In the genomic region with DNA sequence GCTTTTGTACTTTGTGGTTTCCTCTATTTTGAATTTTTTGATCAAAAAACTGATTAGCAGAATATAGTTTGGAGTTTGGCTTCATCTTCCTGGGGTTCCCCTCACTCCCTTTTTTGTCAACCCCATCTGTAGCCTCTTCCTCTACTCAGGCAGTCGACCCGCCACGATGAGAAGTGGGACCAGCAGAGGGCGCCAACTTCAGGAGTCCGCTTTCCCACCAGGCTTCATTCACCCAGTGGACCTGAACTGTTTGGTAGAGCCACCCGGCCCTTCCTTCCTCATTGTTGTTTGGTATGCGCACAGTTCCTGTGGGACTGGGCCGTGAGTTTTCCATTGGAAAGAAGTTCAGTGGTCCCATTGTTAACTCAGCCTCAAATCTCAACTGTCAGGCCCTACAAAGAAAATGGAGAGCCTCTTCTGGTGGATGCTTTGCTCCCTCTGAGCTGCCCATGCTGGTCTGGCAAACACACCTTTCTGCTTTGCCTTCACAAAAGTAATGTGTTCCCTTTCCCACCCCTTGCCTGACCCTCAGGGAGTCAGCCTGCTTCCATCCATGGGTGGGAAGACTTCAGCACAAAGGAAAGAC, we compare ENCODE assay signal across 8 cellular contexts. TPM values are rescaled to one million over a fixed set of nuclear protein-coding genes. Genes with fewer than 3 reads are reported as not detected.
DNase-seq lines count a peak whose midpoint lies in the region; ATAC-seq and TF ChIP-seq lines count a peak whose summit lies in the region.

No MANE protein-coding gene starts in this region.

- peak overlapping the region; percentile 54 for H3K27ac Mint-ChIP-seq in central memory CD8-positive, alpha-beta T cell (ENCODE audit: low read depth)

- no peaks in the 10 kb centered on the region for H3K9me3 Mint-ChIP-seq in central memory CD8-positive, alpha-beta T cell

- peak; percentile 66 for TF ChIP-seq CTCF in LNCaP clone FGC (IDR thresholded peaks at IDR 0.05; ENCODE audit: control insufficient read depth, extremely low read depth, insufficient read depth)
- no peak for TF ChIP-seq CTCF in lower leg skin (IDR thresholded peaks at IDR 0.05)

- H3K27me3 Mint-ChIP-seq in central memory CD8-positive, alpha-beta T cell: no peaks in the 10 kb centered on the region

- ATAC-seq in central memory CD8-positive, alpha-beta T cell (replicated peaks; ENCODE audit: extremely low read depth, poor library complexity, severe bottlenecking): peak; percentile 70
- no peak for ATAC-seq in HG03457 (IDR thresholded peaks at IDR 0.05; ENCODE audit: unreplicated experiment)

- H3K4me3 Mint-ChIP-seq in central memory CD8-positive, alpha-beta T cell: no peak overlapping the region

- 34 to 39% methylated on average over 8 of the region's 8 CpGs for WGBS in lower leg skin, 2 donors

- no peak for TF ChIP-seq POLR2A in lower leg skin (IDR thresholded peaks at IDR 0.05)

- peaks cover 85% of the 10 kb centered on the region for H3K36me3 Mint-ChIP-seq in central memory CD8-positive, alpha-beta T cell (ENCODE audit: insufficient read depth)

- DNase-seq in ELR (ENCODE audit: low read depth): peak; percentile 67
- no peak for DNase-seq in LNCaP clone FGC (ENCODE audit: low read depth)
- peak; percentile 62 to 74 for DNase-seq in activated CD4-positive, alpha-beta T cell treated with anti-CD3 and anti-CD28 coated beads for 24 hours (ENCODE audit: low read depth in 2 of 2)
- peak; percentile 58 to 75 for DNase-seq in central memory CD8-positive, alpha-beta T cell (ENCODE audit: low spot score in 2 of 2)
- peak; percentile 49 to 94 for DNase-seq in lower leg skin (ENCODE audit: low spot score in 2 of 2)
- DNase-seq in stimulated activated CD4-positive, alpha-beta T cell treated with anti-CD3 and anti-CD28 coated beads, TNF-alpha, amount 100 ng/mL, for 48 hours (ENCODE audit: low read depth in 3 of 3): peak; percentile 68 to 73 (median 70)
- no peak for DNase-seq in SKM-1 (lab: John Stamatoyannopoulos, UW; ENCODE audit: unreplicated experiment)

- intact Hi-C loops in lower leg skin (cut with DNase I; ENCODE audit: low total_unique reads): no loop called here

- H3K4me1 Mint-ChIP-seq in central memory CD8-positive, alpha-beta T cell: peaks cover 55% of the 10 kb centered on the region

- no peak overlapping the region for H3K4me3 ChIP-seq in LNCaP clone FGC (ENCODE audit: low read depth, low read length)
- no peak overlapping the region for H3K4me3 ChIP-seq in lower leg skin (ENCODE audit: low read depth, poor library complexity, severe bottlenecking)

RNA-seq across cellular contexts. Expression of gene TMBIM6, which starts 21.7 kb away (rescaled TPM):
- total RNA-seq in lower leg skin: 100 to 1,000 TPM; 238 to 407 (median 319) TPM

RNA-seq across cellular contexts. Expression of gene FMNL3, which starts 55.9 kb away (rescaled TPM):
- total RNA-seq in lower leg skin: 10 to 100 TPM in 1 of 4 donors, 1 to 10 TPM in 3; 4.3 to 12.5 (median 6.9) TPM

Comparison
In these comparisons a context has a peak if more than half of its experiments do, and no peak if none do; other contexts are left out.
1. DNase-seq: peak in ELR (single experiment), activated CD4-positive, alpha-beta T cell treated with anti-CD3 and anti-CD28 coated beads for 24 hours (2 of 2), central memory CD8-positive, alpha-beta T cell (2 of 2), lower leg skin (2 of 2) and stimulated activated CD4-positive, alpha-beta T cell treated with anti-CD3 and anti-CD28 coated beads, TNF-alpha, amount 100 ng/mL, for 48 hours (3 of 3); none in LNCaP clone FGC (single experiment) and SKM-1 (single experiment).